ENCODE assay signal across 19 cellular contexts in genomic region chr5:116013207-116013777, GRCh38. TPM values are rescaled to one million over a fixed set of nuclear protein-coding genes. Genes with fewer than 3 reads are reported as not detected.
"Had no signal": no experiment of that assay in that cellular context is flagged by ENCODE, and none has a peak within 500 bp of the region (broad histone marks: within the 10 kb centered on the region; RNA-seq: fewer than 3 reads in every experiment).

No MANE protein-coding gene starts in this region.

- H3K36me3 ChIP-seq: ovary, transverse colon had no signal

- H3K4me3 Mint-ChIP-seq: activated CD8-positive, alpha-beta T cell treated with anti-CD3 and anti-CD28 coated beads for 36 hours; activated T-helper 1 cell treated with anti-CD3 and anti-CD28 coated beads, Interleukin-12 subunit alpha, Interleukin-12 subunit beta, Interleukin-2, Interleukin-4 antibody, amounts not matched to agents 30 ng/mL and 10 ng/mL and 1 ng/mL, durations not matched to agents 14 hours and 24 hours and 36 hours; stimulated activated effector memory CD8-positive, alpha-beta T cell treated with anti-CD3 and anti-CD28 coated beads, Interleukin-12 subunit alpha, Interleukin-12 subunit beta, amount 100 ng/mL, for 72 hours had no signal

- H3K27me3 ChIP-seq: ovary, transverse colon had no signal

- ATAC-seq: activated CD8-positive, alpha-beta T cell treated with anti-CD3 and anti-CD28 coated beads for 36 hours; stimulated activated effector memory CD8-positive, alpha-beta T cell treated with anti-CD3 and anti-CD28 coated beads, Interleukin-12 subunit alpha, Interleukin-12 subunit beta, amount 100 ng/mL, for 72 hours had no signal

- H3K9me3 Mint-ChIP-seq: activated CD8-positive, alpha-beta T cell treated with anti-CD3 and anti-CD28 coated beads for 36 hours; activated T-helper 1 cell treated with anti-CD3 and anti-CD28 coated beads, Interleukin-12 subunit alpha, Interleukin-12 subunit beta, Interleukin-2, Interleukin-4 antibody, amounts not matched to agents 30 ng/mL and 10 ng/mL and 1 ng/mL, durations not matched to agents 14 hours and 24 hours and 36 hours; stimulated activated effector memory CD8-positive, alpha-beta T cell treated with anti-CD3 and anti-CD28 coated beads, Interleukin-12 subunit alpha, Interleukin-12 subunit beta, amount 100 ng/mL, for 72 hours had no signal

- H3K9me3 ChIP-seq: ovary, transverse colon had no signal

- H3K27ac ChIP-seq: ovary, transverse colon, VCaP had no signal

- H3K4me1 Mint-ChIP-seq: stimulated activated effector memory CD8-positive, alpha-beta T cell treated with anti-CD3 and anti-CD28 coated beads, Interleukin-12 subunit alpha, Interleukin-12 subunit beta, amount 100 ng/mL, for 72 hours had no signal

- DNase-seq: activated CD4-positive, alpha-beta T cell treated with anti-CD3 and anti-CD28 coated beads for 4 hours; activated CD8-positive, alpha-beta memory T cell treated with anti-CD3 and anti-CD28 coated beads, Interleukin-2, amount 50 U/mL, for 48 hours; activated CD8-positive, alpha-beta T cell treated with anti-CD3 and anti-CD28 coated beads for 36 hours; activated naive CD4-positive, alpha-beta T cell; central memory CD4-positive, alpha-beta T cell; effector CD8-positive, alpha-beta T cell; hypothalamus; left cardiac atrium; mammary epithelial cell; ovary; small intestine; T-helper 9 cell; transverse colon had no signal

- H3K4me1 ChIP-seq: transverse colon had no signal

- H3K36me3 Mint-ChIP-seq: stimulated activated effector memory CD8-positive, alpha-beta T cell treated with anti-CD3 and anti-CD28 coated beads, Interleukin-12 subunit alpha, Interleukin-12 subunit beta, amount 100 ng/mL, for 72 hours had no signal

- H3K27ac Mint-ChIP-seq: activated CD8-positive, alpha-beta T cell treated with anti-CD3 and anti-CD28 coated beads for 36 hours; activated T-helper 1 cell treated with anti-CD3 and anti-CD28 coated beads, Interleukin-12 subunit alpha, Interleukin-12 subunit beta, Interleukin-2, Interleukin-4 antibody, amounts not matched to agents 30 ng/mL and 10 ng/mL and 1 ng/mL, durations not matched to agents 14 hours and 24 hours and 36 hours; stimulated activated effector memory CD8-positive, alpha-beta T cell treated with anti-CD3 and anti-CD28 coated beads, Interleukin-12 subunit alpha, Interleukin-12 subunit beta, amount 100 ng/mL, for 72 hours had no signal

- H3K4me3 ChIP-seq: coronary artery, ovary, transverse colon had no signal

RNA-seq across cellular contexts. Expression of gene ARL14EPL, which starts 19.0 kb away (rescaled TPM):
- total RNA-seq: activated CD8-positive, alpha-beta T cell treated with anti-CD3 and anti-CD28 coated beads for 36 hours; activated T-helper 1 cell treated with anti-CD3 and anti-CD28 coated beads, Interleukin-12 subunit alpha, Interleukin-12 subunit beta, Interleukin-2, Interleukin-4 antibody, amounts not matched to agents 30 ng/mL and 10 ng/mL and 1 ng/mL, durations not matched to agents 14 hours and 24 hours and 36 hours; glomerular endothelial cell; left cardiac atrium; mammary epithelial cell; ovary; subcutaneous adipose tissue; transverse colon had no signal
- polyA plus RNA-seq: mammary epithelial cell, small intestine had no signal

RNA-seq across cellular contexts. Expression of gene LVRN, which starts 51.0 kb away (rescaled TPM):
- total RNA-seq: activated T-helper 1 cell treated with anti-CD3 and anti-CD28 coated beads, Interleukin-12 subunit alpha, Interleukin-12 subunit beta, Interleukin-2, Interleukin-4 antibody, amounts not matched to agents 30 ng/mL and 10 ng/mL and 1 ng/mL, durations not matched to agents 14 hours and 24 hours and 36 hours had no signal
- polyA plus RNA-seq: mammary epithelial cell had no signal
